ENCODE assay signal across 8 cellular contexts in genomic region chr22:37896181-37896592, GRCh38. TPM values are rescaled to one million over a fixed set of nuclear protein-coding genes. Genes with fewer than 3 reads are reported as not detected.
A peak's percentile ranks its signal among the peaks of the same experiment; 100 is the strongest.
DNase-seq lines count a peak whose midpoint lies in the region; ATAC-seq and TF ChIP-seq lines count a peak whose summit lies in the region.

No MANE protein-coding gene starts in this region.

- TF ChIP-seq RAD21 in IMR-90 (IDR thresholded peaks at IDR 0.05; ENCODE audit: low read length), result no peak

- H3K27me3 ChIP-seq in IMR-90 (ENCODE audit: control insufficient read depth, insufficient read depth, low read length), result no peaks in the 10 kb centered on the region
- H3K27me3 ChIP-seq in left lung, result no peaks in the 10 kb centered on the region

- intact Hi-C loops in IMR-90 (cut with micrococcal nuclease) (no loop called here), left lung (cut with DNase I) (no loop called here)

- peaks cover 24% of the 10 kb centered on the region for H3K4me1 ChIP-seq in IMR-90 (ENCODE audit: control insufficient read depth, insufficient read depth, low read length)
- H3K4me1 ChIP-seq in left lung, result peaks cover 19 to 52% of the 10 kb centered on the region in 2 donors

- H2AFZ ChIP-seq in IMR-90 (replicated peaks; ENCODE audit: low read length, poor library complexity), result peak overlapping the region; percentile 33

- no peak for DNase-seq in activated CD4-positive, CD25-positive, alpha-beta regulatory T cell treated with anti-CD3 and anti-CD28 coated beads, Interleukin-2, amount 50 U/mL, for 72 hours
- DNase-seq in IMR-90 (peak; percentile 33), left lung (no peak), ureter (ENCODE audit: low spot score) (peak; percentile 72), NCI-H2227 treated with DMSO at 0.1 percent for 48 hours (lab: John Stamatoyannopoulos, UW) (no peak)
- DNase-seq in activated effector memory CD4-positive, alpha-beta T cell treated with anti-CD3 and anti-CD28 coated beads, Interleukin-2, amount 50 U/mL, for 16 hours, result peak; percentile 75

- BruUV-seq in IMR-90 (replicated peaks; lab: Mats Ljungman, UMichigan), result no TSS peak

- H4K5ac ChIP-seq in IMR-90 (ENCODE audit: low read depth, low read length), result no peak overlapping the region

- no peak overlapping the region for H3K18ac ChIP-seq in IMR-90 (ENCODE audit: low read depth, low read length)

- H2BK5ac ChIP-seq in IMR-90 (ENCODE audit: low read depth, low read length, poor library complexity, severe bottlenecking), result no peak overlapping the region

- H2BK15ac ChIP-seq in IMR-90 (ENCODE audit: low read depth, low read length), result no peak overlapping the region

- H3K27ac ChIP-seq in IMR-90 (ENCODE audit: insufficient read depth, low read length) (no peak overlapping the region), left lung (peak overlapping the region; percentile 68 to 76)

- no peak overlapping the region for H3K4ac ChIP-seq in IMR-90 (ENCODE audit: low read depth, low read length)

- POLR2A ChIA-PET in IMR-90 (lab: Charles Lee; ENCODE audit: unreplicated experiment), result no interaction called here

- CTCF ChIA-PET in IMR-90 (lab: Yijun Ruan, JAX), result interaction anchor here (1.0 kb wide), 1 partner anchor 9 kb away, joined by 3 read pairs; no protein-coding TSS in a partner anchor

- H2BK20ac ChIP-seq in IMR-90 (ENCODE audit: low read depth, low read length), result no peak overlapping the region

- H4K91ac ChIP-seq in IMR-90 (ENCODE audit: insufficient read depth, low read depth, low read length), result no peak overlapping the region

- H4K20me1 ChIP-seq in IMR-90 (ENCODE audit: insufficient read depth, low read length), result 0 out of 2 replicates have a peak, but pooled peaks cover 3% of the 10 kb centered on the region

- H3K56ac ChIP-seq in IMR-90 (ENCODE audit: extremely low read depth, insufficient read depth, low read length), result no peak overlapping the region

- H3K36me3 ChIP-seq in IMR-90 (ENCODE audit: control insufficient read depth, insufficient read depth, low read length), result peaks cover 6% of the 10 kb centered on the region; the same call in 1 of the 2 replicates
- H3K36me3 ChIP-seq in left lung, result peaks cover 0 to 5% of the 10 kb centered on the region in 2 donors

- in situ Hi-C loops in IMR-90 (cut with MboI; ENCODE audit: low sequenced_read_pairs), result no loop called here

- H3K79me1 ChIP-seq in IMR-90 (ENCODE audit: low read depth in 1 of 2, low read length in 2 of 2), result 0 out of 4 replicates have a peak, but pooled peaks cover 0 to 14% of the 10 kb centered on the region in 2 experiments

- peak; percentile 70 to 73 for ATAC-seq in activated CD4-positive, CD25-positive, alpha-beta regulatory T cell treated with anti-CD3 and anti-CD28 coated beads, Interleukin-2, amount 50 U/mL, for 24 hours
- ATAC-seq in IMR-90 (ENCODE audit: low read depth) (peak; percentile 13), left lung (peak; percentile 22), SK-N-SH treated with all-trans-retinoic acid at 6 μM for 48 hours (no peak; the same call in 2 of the 3 replicates)

- dilution Hi-C loops in IMR-90 (cut with HindIII; ENCODE audit: low sequenced_read_pairs, unreplicated experiment), result no loop called here

- no peaks in the 10 kb centered on the region for H3K9me3 ChIP-seq in IMR-90 (ENCODE audit: control insufficient read depth, insufficient read depth, low read length)
- H3K9me3 ChIP-seq in left lung, result no peaks in the 10 kb centered on the region

- H2BK120ac ChIP-seq in IMR-90 (ENCODE audit: low read depth, low read length), result no peak overlapping the region

- H3K23ac ChIP-seq in IMR-90 (ENCODE audit: low read depth, low read length), result no peak overlapping the region

- H2AK5ac ChIP-seq in IMR-90 (ENCODE audit: low read depth, low read length), result peak overlapping the region; percentile 9; the same call in 1 of the 2 replicates

- H3K9me1 ChIP-seq in IMR-90 (ENCODE audit: insufficient read depth, low read length), result no peaks in the 10 kb centered on the region

- TF ChIP-seq POLR2A in IMR-90 (IDR thresholded peaks at IDR 0.05; ENCODE audit: low read depth, low read length), result no peak

- no peak overlapping the region for H3K14ac ChIP-seq in IMR-90 (replicated peaks; ENCODE audit: low read depth, low read length)

- H3K4me2 ChIP-seq in IMR-90 (ENCODE audit: low read depth, low read length), result no peak overlapping the region

- H4K8ac ChIP-seq in IMR-90 (ENCODE audit: low read depth in 2 of 2, low read length in 2 of 2), result no peak overlapping the region

- H3K9ac ChIP-seq in IMR-90 (ENCODE audit: low read depth, low read length), result no peak overlapping the region

- no peak for TF ChIP-seq CTCF in IMR-90 (conservative IDR thresholded peaks at IDR 0.05; ENCODE audit: low read depth, low read length)
- TF ChIP-seq CTCF in left lung (IDR thresholded peaks at IDR 0.05), result no peak

- H3K4me3 ChIP-seq in IMR-90 (ENCODE audit: insufficient read depth, low read depth, low read length) (no peak overlapping the region), left lung (no peak overlapping the region)

- H2AK9ac ChIP-seq in IMR-90 (replicated peaks; ENCODE audit: low read depth, low read length, poor library complexity), result no peak overlapping the region

- no CpG with 5 or more reads among the region's 5 CpGs for WGBS in IMR-90 (ENCODE audit: extremely low coverage in 2 of 2, insufficient read length in 1 of 2), 2 experiments

TF ChIP-seq in IMR-90, 13 proteins besides CTCF, POLR2A, EP300 and RAD21 (continues in another document):
- TF ChIP-seq RCOR1 (IDR thresholded peaks at IDR 0.05; ENCODE audit: insufficient replicate concordance, low read length), result no peak
- no peak for TF ChIP-seq ELK1 (IDR thresholded peaks at IDR 0.05; ENCODE audit: borderline replicate concordance, low read depth, low read length)
- TF ChIP-seq CEBPB (IDR thresholded peaks at IDR 0.05; ENCODE audit: low read depth, low read length), result no peak
- TF ChIP-seq CHD1 (IDR thresholded peaks at IDR 0.05; ENCODE audit: low read depth, low read length), result no peak

TF ChIP-seq in SK-N-SH treated with all-trans-retinoic acid at 6 μM for 48 hours, 23 proteins besides CTCF, POLR2A, EP300 and RAD21:
- TF ChIP-seq GLIS3 (CRISPR knock-in tag; IDR thresholded peaks at IDR 0.05) (no peak), ARNTL (CRISPR knock-in tag; IDR thresholded peaks at IDR 0.05; ENCODE audit: borderline replicate concordance, low read depth) (no peak), ZC3H10 (CRISPR knock-in tag; IDR thresholded peaks at IDR 0.05) (no peak), ZNF565 (CRISPR knock-in tag; conservative IDR thresholded peaks at IDR 0.05; ENCODE audit: low read depth) (no peak), ZFP30 (CRISPR knock-in tag; IDR thresholded peaks at IDR 0.05) (no peak)

RNA-seq across cellular contexts. Expression of gene MICALL1, which starts 9.9 kb away (rescaled TPM):
- 12.2 and 12.4 TPM in 2 replicates for total RNA-seq in IMR-90 (2012; rRNA removed)
- 22.3 and 25.3 TPM in 2 replicates for polyA plus RNA-seq in IMR-90 (2012; rRNA removed)
- polyA plus RNA-seq in IMR-90 (2012; cell fraction: cytosol; rRNA removed), result 13.7 and 21.3 TPM in 2 replicates
- 20.4 and 54.3 TPM in 2 replicates for polyA plus RNA-seq in IMR-90 (2012; cell fraction: nucleus; rRNA removed; ENCODE audit: low replicate concordance)
- 10 to 100 TPM; 35.8 to 36.8 TPM for total RNA-seq in left lung
- total RNA-seq in ureter, result 80.2 TPM

RNA-seq across cellular contexts. Expression of gene EIF3L, which starts 47.0 kb away (rescaled TPM):
- 464 and 593 TPM in 2 replicates for total RNA-seq in IMR-90 (2012; rRNA removed)
- 354 and 391 TPM in 2 replicates for polyA plus RNA-seq in IMR-90 (2012; rRNA removed)
- polyA plus RNA-seq in IMR-90 (2012; cell fraction: cytosol; rRNA removed), result 183 and 246 TPM in 2 replicates
- 89.0 and 188 TPM in 2 replicates for polyA plus RNA-seq in IMR-90 (2012; cell fraction: nucleus; rRNA removed; ENCODE audit: low replicate concordance)
- 100 to 1,000 TPM; 310 to 378 TPM for total RNA-seq in left lung
- total RNA-seq in ureter, result 544 TPM

RNA-seq across cellular contexts. Expression of gene ANKRD54, which starts 52.1 kb away (rescaled TPM):
- 18.5 and 20.3 TPM in 2 replicates for total RNA-seq in IMR-90 (2012; rRNA removed)
- 31.3 and 31.5 TPM in 2 replicates for polyA plus RNA-seq in IMR-90 (2012; rRNA removed)
- polyA plus RNA-seq in IMR-90 (2012; cell fraction: cytosol; rRNA removed), result 27.1 and 36.8 TPM in 2 replicates
- 46.2 and 142 TPM in 2 replicates for polyA plus RNA-seq in IMR-90 (2012; cell fraction: nucleus; rRNA removed; ENCODE audit: low replicate concordance)
- 10 to 100 TPM; 15.2 to 21.9 TPM for total RNA-seq in left lung
- 26.9 TPM for total RNA-seq in ureter

RNA-seq across cellular contexts. Expression of gene C22orf23, which starts 57.2 kb away (rescaled TPM):
- total RNA-seq in IMR-90 (2012; rRNA removed) (0.28 and 0.54 TPM in 2 replicates), left lung (under 1 TPM; 0.26 to 0.65 TPM), ureter (not detected)
- 0.39 and 0.50 TPM in 2 replicates for polyA plus RNA-seq in IMR-90 (2012; rRNA removed)
- 0.31 and 0.54 TPM in 2 replicates for polyA plus RNA-seq in IMR-90 (2012; cell fraction: cytosol; rRNA removed)
- polyA plus RNA-seq in IMR-90 (2012; cell fraction: nucleus; rRNA removed; ENCODE audit: low replicate concordance), result 1.0 TPM in 2 replicates

RNA-seq across cellular contexts. Expression of gene POLR2F, which starts 57.3 kb away (rescaled TPM):
- total RNA-seq in IMR-90 (2012; rRNA removed) (26.0 and 68.6 TPM in 2 replicates), left lung (10 to 100 TPM; 58.3 to 64.9 TPM), ureter (49.5 TPM)
- polyA plus RNA-seq in IMR-90 (2012; rRNA removed), result 147 and 180 TPM in 2 replicates
- polyA plus RNA-seq in IMR-90 (2012; cell fraction: cytosol; rRNA removed), result 113 and 116 TPM in 2 replicates
- polyA plus RNA-seq in IMR-90 (2012; cell fraction: nucleus; rRNA removed; ENCODE audit: low replicate concordance), result 36.6 and 58.9 TPM in 2 replicates

Comparison
In these comparisons a context has a peak if more than half of its experiments do, and no peak if none do; other contexts are left out.
1. DNase-seq: peak in IMR-90 (single experiment), activated effector memory CD4-positive, alpha-beta T cell treated with anti-CD3 and anti-CD28 coated beads, Interleukin-2, amount 50 U/mL, for 16 hours (single experiment) and ureter (single experiment); none in activated CD4-positive, CD25-positive, alpha-beta regulatory T cell treated with anti-CD3 and anti-CD28 coated beads, Interleukin-2, amount 50 U/mL, for 72 hours (single experiment), left lung (0 of 2) and NCI-H2227 treated with DMSO at 0.1 percent for 48 hours (single experiment).